12 cellular contexts compared by ENCODE assay signal in the genomic region with DNA sequence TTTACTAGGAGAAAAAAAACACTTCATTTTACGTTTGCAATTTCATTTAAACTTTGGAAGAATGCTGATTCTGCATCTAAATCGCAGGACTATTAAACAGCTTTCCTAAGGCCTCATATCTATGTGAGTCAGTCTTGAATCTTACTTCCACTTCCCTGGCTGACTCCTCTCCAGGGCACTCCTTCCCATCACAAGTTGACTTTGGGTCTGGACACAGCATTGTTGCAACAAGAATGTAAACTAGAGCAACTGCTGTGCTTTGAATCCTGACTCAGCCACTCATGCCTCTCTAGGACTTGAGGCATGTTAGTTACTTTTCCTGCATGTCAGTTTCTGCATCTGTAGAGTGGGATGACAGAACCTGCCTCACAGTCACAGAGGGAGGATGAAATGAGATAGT.
A peak's percentile ranks its signal among the peaks of the same experiment; 100 is the strongest.
DNase-seq lines count a peak whose midpoint lies in the region; ATAC-seq and TF ChIP-seq lines count a peak whose summit lies in the region.
"Had no signal": no experiment of that assay in that cellular context is flagged by ENCODE, and none has a peak within 500 bp of the region (broad histone marks: within the 10 kb centered on the region; RNA-seq: fewer than 3 reads in every experiment).

No MANE protein-coding gene starts in this region.

- no peak overlapping the region for H3K4me2 ChIP-seq in hepatocyte

- TF ChIP-seq POLR2A in thyroid gland (IDR thresholded peaks at IDR 0.05), result no peak

- H3K27ac Mint-ChIP-seq in HFFc6 (peak overlapping the region; percentile 85), endothelial cell (ENCODE audit: unreplicated experiment) (no peak overlapping the region)
- H3K27ac Mint-ChIP-seq: activated CD4-positive, alpha-beta T cell treated with anti-CD3 and anti-CD28 coated beads for 36 hours; activated naive CD4-positive, alpha-beta T cell treated with anti-CD3 and anti-CD28 coated beads, Interleukin-2, amount 50 U/mL, for 72 hours had no signal

- peak; percentile 96 for DNase-seq in HFFc6
- DNase-seq in amniotic epithelial cell (ENCODE audit: low read depth), result peak; percentile 97
- peak; percentile 45 for DNase-seq in hepatocyte (ENCODE audit: low spot score)
- DNase-seq in thyroid gland, result peak; percentile 43 to 63
- no peak for DNase-seq in endothelial cell (ENCODE audit: low spot score)
- DNase-seq in MV-4-11 (lab: John Stamatoyannopoulos, UW), result no peak
- DNase-seq: activated CD4-positive, alpha-beta T cell treated with anti-CD3 and anti-CD28 coated beads for 36 hours; NCI-H1105 treated with DMSO at 0.1 percent for 48 hours; stimulated activated CD4-positive, alpha-beta T cell treated with anti-CD3 and anti-CD28 coated beads, Interleukin-1b, Interleukin-23, amount 100 ng/mL, for 48 hours had no signal

- H3K4me3 ChIP-seq in hepatocyte, result no peak overlapping the region
- no peak overlapping the region for H3K4me3 ChIP-seq in thyroid gland (replicated peaks in 1 of 3)
- H3K4me3 ChIP-seq: thoracic aorta had no signal

- H3K9me3 Mint-ChIP-seq in HFFc6 (no peaks in the 10 kb centered on the region), endothelial cell (ENCODE audit: unreplicated experiment) (no peaks in the 10 kb centered on the region)

- intact Hi-C loops in thyroid gland (cut with DNase I), result no loop called here

- H3K27ac ChIP-seq in hepatocyte, result no peak overlapping the region
- H3K27ac ChIP-seq in thyroid gland, result peak overlapping the region in 2 of 3 donors; percentile 27 to 69
- H3K27ac ChIP-seq: thoracic aorta had no signal

- H3K9me2 ChIP-seq in hepatocyte (replicated peaks; ENCODE audit: insufficient read depth), result no peaks in the 10 kb centered on the region

- no peaks in the 10 kb centered on the region for H4K20me1 ChIP-seq in hepatocyte (ENCODE audit: insufficient read depth, poor library complexity, severe bottlenecking)

- H3K27me3 Mint-ChIP-seq in HFFc6 (ENCODE audit: insufficient read depth) (no peaks in the 10 kb centered on the region; the same call in 1 of the 2 replicates), endothelial cell (ENCODE audit: unreplicated experiment) (peaks cover 1% of the 10 kb centered on the region)
- H3K27me3 Mint-ChIP-seq: activated CD4-positive, alpha-beta T cell treated with anti-CD3 and anti-CD28 coated beads for 36 hours had no signal

- H3K9me3 ChIP-seq in hepatocyte (ENCODE audit: low read depth), result no peaks in the 10 kb centered on the region
- H3K9me3 ChIP-seq in thyroid gland, result no peaks in the 10 kb centered on the region
- H3K9me3 ChIP-seq: thoracic aorta had no signal

- H3K4me3 Mint-ChIP-seq in HFFc6 (peak overlapping the region; percentile 50), endothelial cell (ENCODE audit: unreplicated experiment) (no peak overlapping the region)
- H3K4me3 Mint-ChIP-seq: activated CD4-positive, alpha-beta T cell treated with anti-CD3 and anti-CD28 coated beads for 36 hours had no signal

- H3K27me3 ChIP-seq in hepatocyte, result no peaks in the 10 kb centered on the region
- H3K27me3 ChIP-seq in thyroid gland, result no peaks in the 10 kb centered on the region

- H3K36me3 ChIP-seq in hepatocyte (replicated peaks; ENCODE audit: insufficient read depth, low read depth) (no peaks in the 10 kb centered on the region), thyroid gland (no peaks in the 10 kb centered on the region)
- H3K36me3 ChIP-seq: thoracic aorta had no signal

- TF ChIP-seq CTCF in HFFc6 (IDR thresholded peaks at IDR 0.05) (no peak), hepatocyte (IDR thresholded peaks at IDR 0.05; ENCODE audit: poor library complexity) (no peak), thyroid gland (IDR thresholded peaks at IDR 0.05) (no peak), endothelial cell (IDR thresholded peaks at IDR 0.05; ENCODE audit: unreplicated experiment) (no peak)

- H3K4me1 ChIP-seq in hepatocyte (ENCODE audit: insufficient read depth) (no peaks in the 10 kb centered on the region), thyroid gland (peaks cover 9 to 20% of the 10 kb centered on the region in 2 donors)

- WGBS in hepatocyte (ENCODE audit: low lambda C conversion rate, missing lambda C conversion rate), result 53% methylated on average over 2 of the region's 2 CpGs
- 72 to 85% methylated on average over 2 of the region's 2 CpGs for WGBS in thyroid gland, 2 donors

- H3K36me3 Mint-ChIP-seq in HFFc6 (ENCODE audit: low read depth), result no peaks in the 10 kb centered on the region
- H3K36me3 Mint-ChIP-seq in endothelial cell (ENCODE audit: low read depth, unreplicated experiment), result no peaks in the 10 kb centered on the region

- no peak overlapping the region for H2AFZ ChIP-seq in hepatocyte

- H3K79me2 ChIP-seq in hepatocyte, result no peaks in the 10 kb centered on the region

- peaks cover 46% of the 10 kb centered on the region for H3K4me1 Mint-ChIP-seq in HFFc6 (ENCODE audit: low read depth)
- peaks cover 15% of the 10 kb centered on the region for H3K4me1 Mint-ChIP-seq in endothelial cell (ENCODE audit: unreplicated experiment)
- H3K4me1 Mint-ChIP-seq: activated CD4-positive, alpha-beta T cell treated with anti-CD3 and anti-CD28 coated beads for 36 hours had no signal

- ATAC-seq in HG03045 (IDR thresholded peaks at IDR 0.05; ENCODE audit: unreplicated experiment), result no peak
- ATAC-seq: activated CD4-positive, alpha-beta T cell treated with anti-CD3 and anti-CD28 coated beads for 36 hours; activated naive CD4-positive, alpha-beta T cell treated with anti-CD3 and anti-CD28 coated beads, Interleukin-2, amount 50 U/mL, for 72 hours had no signal

Comparison
In these comparisons a context has a peak if more than half of its experiments do, and no peak if none do; other contexts are left out.
1. DNase-seq: peak in HFFc6 (single experiment), amniotic epithelial cell (single experiment), hepatocyte (single experiment) and thyroid gland (2 of 2); none in endothelial cell (single experiment) and MV-4-11 (single experiment).